ENCODE assay signal across 9 cellular contexts in genomic region chr13:48585456-48585840, GRCh38. TPM values are rescaled to one million over a fixed set of nuclear protein-coding genes. Genes with fewer than 3 reads are reported as not detected.
DNase-seq lines count a peak whose midpoint lies in the region; ATAC-seq and TF ChIP-seq lines count a peak whose summit lies in the region.
"Had no signal": no experiment of that assay in that cellular context is flagged by ENCODE, and none has a peak within 500 bp of the region (broad histone marks: within the 10 kb centered on the region; RNA-seq: fewer than 3 reads in every experiment).

No MANE protein-coding gene starts in this region.

- H3K27me3 ChIP-seq in HCT116 (ENCODE audit: insufficient read depth, low read length), result no peaks in the 10 kb centered on the region
- no peaks in the 10 kb centered on the region for H3K27me3 ChIP-seq in RWPE2 (ENCODE audit: insufficient read depth, poor library complexity, severe bottlenecking)
- no peaks in the 10 kb centered on the region for H3K27me3 ChIP-seq in heart left ventricle
- peaks cover 8% of the 10 kb centered on the region; the same call in 1 of the 2 replicates for H3K27me3 ChIP-seq in PC-9 (ENCODE audit: insufficient read depth, low read depth)
- H3K27me3 ChIP-seq: tibial artery had no signal

- H3K4me3 ChIP-seq in HCT116 (replicated peaks in 1 of 2; ENCODE audit: low read depth in 1 of 2, low read length in 2 of 2), result no peak overlapping the region
- H3K4me3 ChIP-seq in RWPE2 (ENCODE audit: severe bottlenecking), result no peak overlapping the region
- no peak overlapping the region for H3K4me3 ChIP-seq in heart left ventricle
- H3K4me3 ChIP-seq in PC-9, result no peak overlapping the region
- H3K4me3 ChIP-seq: tibial artery had no signal

- intact Hi-C loops in HCT116 (cut with micrococcal nuclease) (no loop called here), heart left ventricle (cut with DNase I) (loop anchor here in 8 of 10 donors (10.0 kb wide), 4 partner anchors 151 to 491 kb away; partner anchors contain the start of genes ITM2B (in 2 of the 8) and MED4 (in 2 of the 8)), PC-9 (cut with micrococcal nuclease; ENCODE audit: unreplicated experiment) (no loop called here)

- no peaks in the 10 kb centered on the region for H3F3A ChIP-seq in PC-9 (ENCODE audit: insufficient read depth, low read depth)

- H3K36me3 ChIP-seq in HCT116 (ENCODE audit: control insufficient read depth in 1 of 2, insufficient read depth in 2 of 2, low read length in 2 of 2) (no peaks in the 10 kb centered on the region), RWPE2 (ENCODE audit: low read depth) (no peaks in the 10 kb centered on the region), heart left ventricle (no peaks in the 10 kb centered on the region), PC-9 (ENCODE audit: low read depth) (no peaks in the 10 kb centered on the region)
- H3K36me3 ChIP-seq: tibial artery had no signal

- H3K9me2 ChIP-seq in HCT116 (ENCODE audit: insufficient read depth) (no peaks in the 10 kb centered on the region), PC-9 (ENCODE audit: insufficient read depth) (no peaks in the 10 kb centered on the region)

- ATAC-seq in HCT116 (peak; percentile 52), RWPE2 (ENCODE audit: low read depth) (peak; percentile 45; the same call in 1 of the 3 replicates), heart left ventricle (peak; percentile 50 to 80 (median 73)), HG02759 (IDR thresholded peaks at IDR 0.05; ENCODE audit: unreplicated experiment) (no peak), GM18870 (IDR thresholded peaks at IDR 0.05; ENCODE audit: unreplicated experiment) (no peak)

- H2AFZ ChIP-seq in HCT116 (ENCODE audit: low read depth, low read length, poor library complexity, severe bottlenecking), result no peak overlapping the region
- no peak overlapping the region for H2AFZ ChIP-seq in PC-9

- H3K9me3 ChIP-seq in HCT116 (ENCODE audit: control insufficient read depth in 1 of 2, insufficient read depth in 1 of 2, low read depth in 1 of 2, low read length in 2 of 2), result no peaks in the 10 kb centered on the region
- H3K9me3 ChIP-seq in RWPE2 (ENCODE audit: severe bottlenecking), result no peaks in the 10 kb centered on the region
- H3K9me3 ChIP-seq in heart left ventricle, result no peaks in the 10 kb centered on the region
- H3K9me3 ChIP-seq in PC-9 (ENCODE audit: insufficient read depth, low read depth), result no peaks in the 10 kb centered on the region
- H3K9me3 ChIP-seq: tibial artery had no signal

- CTCF ChIA-PET in HCT116 (lab: Charles Lee), result interaction anchor here (1.5 kb wide), 1 partner anchor 184 kb away, joined by 3 read pairs; no protein-coding TSS in a partner anchor
- CTCF ChIA-PET in PC-9 (lab: Charles Lee), result no interaction called here

- RAD21 ChIA-PET in HCT116 (lab: Charles Lee; ENCODE audit: low non-redundant PET in 1 of 2, low total read pairs in 2 of 2, uncharacterized antibody in 2 of 2, unreplicated experiment in 2 of 2), result interaction anchor here in 1 of 2 experiments (0.6 kb wide), 1 partner anchor 15 kb away, joined by 3 read pairs; no protein-coding TSS in a partner anchor

- H3K4me2 ChIP-seq in HCT116 (ENCODE audit: low read length) (no peak overlapping the region), PC-9 (no peak overlapping the region)

- H3K79me2 ChIP-seq in HCT116 (ENCODE audit: insufficient read depth, low read length), result no peaks in the 10 kb centered on the region
- no peaks in the 10 kb centered on the region for H3K79me2 ChIP-seq in PC-9 (ENCODE audit: low read depth)

- POLR2A ChIA-PET in HCT116 (lab: Charles Lee) (interaction anchor here (0.6 kb wide), 1 partner anchor 13 kb away, joined by 4 read pairs; no protein-coding TSS in a partner anchor), PC-9 (lab: Charles Lee; ENCODE audit: unreplicated experiment) (no interaction called here)

- no peak overlapping the region for H3K9ac ChIP-seq in HCT116 (ENCODE audit: low read length)

- WGBS in heart left ventricle, 4 donors, result 13 to 32% (median 25%) methylated on average over 2 of the region's 2 CpGs

- BruUV-seq in HCT116 (replicated peaks; lab: Mats Ljungman, UMichigan) (no TSS peak), PC-9 (replicated peaks; lab: Mats Ljungman, UMichigan) (no TSS peak)

- H3K4me1 ChIP-seq in HCT116 (ENCODE audit: control insufficient read depth in 1 of 2, insufficient read depth in 2 of 2, low read length in 2 of 2), result peaks cover 0 to 2% of the 10 kb centered on the region in 2 experiments; a peak in 2 of 4 replicates
- no peaks in the 10 kb centered on the region for H3K4me1 ChIP-seq in RWPE2 (ENCODE audit: insufficient read depth, poor library complexity, severe bottlenecking)
- H3K4me1 ChIP-seq in heart left ventricle, result peaks cover 0 to 42% (median 30%) of the 10 kb centered on the region in 12 donors
- H3K4me1 ChIP-seq in PC-9 (replicated peaks; ENCODE audit: insufficient read depth), result no peaks in the 10 kb centered on the region

- TF ChIP-seq CTCF in HCT116 (IDR thresholded peaks at IDR 0.05 in 2 of 3, conservative IDR thresholded peaks at IDR 0.05 in 1 of 3; ENCODE audit: borderline replicate concordance in 1 of 3, insufficient read depth in 1 of 3, low read depth in 2 of 3, low read length in 2 of 3), result no peak
- no peak for TF ChIP-seq CTCF in RWPE2 (IDR thresholded peaks at IDR 0.05; ENCODE audit: poor library complexity, severe bottlenecking)
- TF ChIP-seq CTCF in heart left ventricle (IDR thresholded peaks at IDR 0.05), result no peak
- TF ChIP-seq CTCF in PC-9 (conservative IDR thresholded peaks at IDR 0.05), result no peak

- peak; percentile 12 for DNase-seq in HCT116 (ENCODE audit: low read depth, low spot score)
- DNase-seq in RWPE2 (ENCODE audit: low spot score), result no peak
- DNase-seq in heart left ventricle, result peak in 2 of 5 donors; percentile 28 to 46
- peak; percentile 32 for DNase-seq in retina
- no peak for DNase-seq in PC-9
- DNase-seq in DMS114 treated with DMSO at 0.1 percent for 48 hours (lab: John Stamatoyannopoulos, UW; ENCODE audit: unreplicated experiment), result no peak

- H3K27ac ChIP-seq in HCT116 (ENCODE audit: low read depth, low read length), result no peak overlapping the region
- no peak overlapping the region for H3K27ac ChIP-seq in RWPE2 (ENCODE audit: poor library complexity, severe bottlenecking)
- peak overlapping the region in 11 of 12 donors; percentile 12 to 63 (median 43) for H3K27ac ChIP-seq in heart left ventricle
- no peak overlapping the region for H3K27ac ChIP-seq in PC-9
- H3K27ac ChIP-seq: tibial artery had no signal

- TF ChIP-seq RAD21 in HCT116 (IDR thresholded peaks at IDR 0.05; ENCODE audit: low read depth), result no peak

- TF ChIP-seq POLR2A in HCT116 (IDR thresholded peaks at IDR 0.05; ENCODE audit: borderline replicate concordance, extremely low read depth, insufficient read depth, insufficient read length) (no peak), heart left ventricle (IDR thresholded peaks at IDR 0.05) (no peak)

- H4K20me1 ChIP-seq in HCT116 (ENCODE audit: insufficient read depth) (no peaks in the 10 kb centered on the region), PC-9 (ENCODE audit: insufficient read depth) (no peaks in the 10 kb centered on the region)

TF ChIP-seq in HCT116, 20 proteins besides CTCF, POLR2A, EP300 and RAD21:
- TF ChIP-seq SP1 (IDR thresholded peaks at IDR 0.05; ENCODE audit: low read depth) (no peak), FOSL1 (IDR thresholded peaks at IDR 0.05; ENCODE audit: low read depth) (no peak), MAX (IDR thresholded peaks at IDR 0.05) (no peak)

RNA-seq across cellular contexts. Expression of gene RCBTB2, which starts 52.6 kb away (rescaled TPM):
- total RNA-seq in HCT116 (2021; ENCODE audit: unreplicated experiment) (1.3 TPM), heart left ventricle (10 to 100 TPM in 6 of 9 donors, 1 to 10 TPM in 3; 5.9 to 16.2 (median 11.8) TPM), PC-9 (2021) (1.7 and 2.6 TPM in 2 replicates)
- polyA plus RNA-seq in HCT116 (2012), result 0.66 and 0.79 TPM in 2 replicates
- 10 to 100 TPM in 1 of 2 donors, 1 to 10 TPM in 1; 6.9 to 11.5 TPM for polyA plus RNA-seq in heart left ventricle

Comparison
In these comparisons a context has a peak if more than half of its experiments do, and no peak if none do; other contexts are left out.
1. ATAC-seq: peak in HCT116 (single experiment), RWPE2 (single experiment) and heart left ventricle (4 of 4); none in HG02759 (single experiment) and GM18870 (single experiment).
2. DNase-seq: peak in HCT116 (single experiment) and retina (single experiment); none in RWPE2 (single experiment), PC-9 (0 of 2) and DMS114 treated with DMSO at 0.1 percent for 48 hours (single experiment).
3. H3K27ac ChIP-seq: peak in heart left ventricle (11 of 12); none in HCT116 (single experiment), RWPE2 (single experiment) and PC-9 (single experiment).
4. intact Hi-C loops: an anchor here in heart left ventricle (10.0 kb wide); none called in HCT116 and PC-9.